ENCODE assay signal across 1 cellular context in the genomic region with DNA sequence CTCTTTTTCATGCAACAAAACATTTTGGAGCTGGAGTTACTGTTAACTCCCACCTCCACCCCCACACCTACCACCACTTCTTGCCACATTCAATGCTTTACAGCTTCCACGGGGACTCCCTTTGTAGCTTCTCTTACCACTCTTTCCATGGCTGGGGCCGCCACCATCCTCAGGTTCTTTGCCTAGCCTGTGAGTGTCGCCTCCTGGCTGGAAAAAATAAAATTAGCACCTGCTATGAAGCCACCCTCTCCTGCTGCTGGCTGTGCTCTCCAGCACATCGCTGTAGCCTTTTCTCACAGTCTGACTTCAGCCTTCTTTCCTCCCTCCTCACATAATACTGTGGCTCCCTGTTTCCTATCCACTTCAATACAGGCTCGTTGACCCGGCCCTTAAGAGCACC.
TF ChIP-seq lines count a peak whose summit lies in the region.

No MANE protein-coding gene starts in this region.

TF ChIP-seq in K562, 482 proteins besides CTCF, POLR2A, EP300 and RAD21:
- TF ChIP-seq CBFA2T3 (IDR thresholded peaks at IDR 0.05) (no peak), ESRRA (IDR thresholded peaks at IDR 0.05; ENCODE audit: borderline replicate concordance, low read depth) (no peak), EZH2 (IDR thresholded peaks at IDR 0.05; ENCODE audit: borderline replicate concordance, low read depth, low read length) (no peak), KLF16 (IDR thresholded peaks at IDR 0.05) (no peak)
TF ChIP-seq in K562: peak in this region for 0.
